8 cellular contexts compared by ENCODE assay signal in genomic region chr12:106304001-106304421, GRCh38. TPM values are rescaled to one million over a fixed set of nuclear protein-coding genes. Genes with fewer than 3 reads are reported as not detected.
DNase-seq lines count a peak whose midpoint lies in the region; ATAC-seq and TF ChIP-seq lines count a peak whose summit lies in the region.

No MANE protein-coding gene starts in this region.

- WGBS in heart right ventricle, 2 donors: 14 to 17% methylated on average over 5 of the region's 5 CpGs

- no peak for ATAC-seq in heart right ventricle
- no peak for ATAC-seq in left cardiac atrium
- ATAC-seq in HG03097 (IDR thresholded peaks at IDR 0.05; ENCODE audit: low FRiP score, unreplicated experiment): no peak

- H3K9ac ChIP-seq in mucosa of rectum (ENCODE audit: low read depth in 1 of 2, low read length in 2 of 2): no peak overlapping the region

- no peaks in the 10 kb centered on the region for H3K27me3 Mint-ChIP-seq in type B pancreatic cell

- H3K4me1 Mint-ChIP-seq in type B pancreatic cell (ENCODE audit: unreplicated experiment): peaks cover 24% of the 10 kb centered on the region

- TF ChIP-seq CTCF in heart right ventricle (IDR thresholded peaks at IDR 0.05) (no peak), astrocyte of the cerebellum (IDR thresholded peaks at IDR 0.05; ENCODE audit: low read depth, low read length, missing control alignments) (no peak), type B pancreatic cell (conservative IDR thresholded peaks at IDR 0.05) (no peak)

- peaks cover 3% of the 10 kb centered on the region for H3K36me3 Mint-ChIP-seq in type B pancreatic cell

- in situ Hi-C loops in astrocyte of the cerebellum (cut with HindIII; ENCODE audit: low sequenced_read_pairs) (no loop called here), ACHN (cut with HindIII; ENCODE audit: low pct_ligation_motif_present, low pct_unique_long_range_greater_than_20kb, low sequenced_read_pairs) (no loop called here)

- intact Hi-C loops in heart right ventricle (cut with DNase I) (loop anchor here in 8 of 10 donors (5.0 to 10.0 kb wide), 4 partner anchors 38 to 59 kb away; partner anchors contain the start of genes CKAP4 (in 7 of the 8) and POLR3B (in 1 of the 8)), left cardiac atrium (cut with DNase I) (loop anchor here in 1 of 2 donors (5.0 kb wide), 1 partner anchor 57 kb away; the partner anchor contains the start of gene CKAP4)

- H3K9me3 Mint-ChIP-seq in type B pancreatic cell: no peaks in the 10 kb centered on the region

- H3K4me1 ChIP-seq in heart right ventricle: peaks cover 7 to 88% (median 80%) of the 10 kb centered on the region in 9 donors
- peaks cover 34 to 60% of the 10 kb centered on the region in 2 donors for H3K4me1 ChIP-seq in mucosa of rectum (ENCODE audit: control insufficient read depth in 2 of 2, insufficient read depth in 2 of 2, low read length in 2 of 2)

- DNase-seq in heart right ventricle (no peak), left cardiac atrium (no peak), astrocyte of the cerebellum (ENCODE audit: low read depth) (no peak), type B pancreatic cell (ENCODE audit: extremely low spot score, unreplicated experiment) (no peak), ACHN (no peak), SKM-1 treated with dmso at 0.1 percent for 144 hours (lab: John Stamatoyannopoulos, UW; ENCODE audit: unreplicated experiment) (no peak)

- H3K27me3 ChIP-seq in heart right ventricle (no peaks in the 10 kb centered on the region), mucosa of rectum (ENCODE audit: control insufficient read depth in 2 of 2, insufficient read depth in 2 of 2, low read length in 2 of 2) (no peaks in the 10 kb centered on the region)

- peak overlapping the region; percentile 88 for H3K27ac Mint-ChIP-seq in type B pancreatic cell

- peaks cover 0 to 25% (median 0%) of the 10 kb centered on the region in 9 donors for H3K36me3 ChIP-seq in heart right ventricle
- peaks cover 0 to 3% of the 10 kb centered on the region in 2 donors for H3K36me3 ChIP-seq in mucosa of rectum (ENCODE audit: control insufficient read depth in 2 of 2, insufficient read depth in 2 of 2, low read length in 2 of 2)

- no peaks in the 10 kb centered on the region for H3K9me3 ChIP-seq in heart right ventricle
- no peaks in the 10 kb centered on the region for H3K9me3 ChIP-seq in mucosa of rectum (ENCODE audit: control insufficient read depth in 2 of 2, low read length in 2 of 2)

- peak overlapping the region; percentile 56 to 96 (median 84) for H3K4me3 ChIP-seq in heart right ventricle
- peak overlapping the region; percentile 95 for H3K4me3 ChIP-seq in astrocyte of the cerebellum (ENCODE audit: low read depth, low read length)
- H3K4me3 ChIP-seq in mucosa of rectum (ENCODE audit: low read length in 2 of 2): peak overlapping the region; percentile 93 to 96

- peak overlapping the region; percentile 96 for H3K4me3 Mint-ChIP-seq in type B pancreatic cell

- H3K27ac ChIP-seq in heart right ventricle (peak overlapping the region; percentile 88 to 98 (median 98)), mucosa of rectum (ENCODE audit: low read depth in 2 of 2, low read length in 2 of 2) (peak overlapping the region in 1 of 2 donors; percentile 99)

RNA-seq across cellular contexts. Expression of gene TCP11L2, which starts 1.5 kb away (rescaled TPM):
- total RNA-seq in heart right ventricle (100 to 1,000 TPM in 9 of 10 donors, 10 to 100 TPM in 1; 77.6 to 168 (median 120) TPM), left cardiac atrium (10 to 100 TPM; 41.5 to 52.5 TPM), type B pancreatic cell (ENCODE audit: low replicate concordance) (12.3 and 21.8 TPM in 2 replicates)
- polyA plus RNA-seq in heart right ventricle: 10 to 100 TPM in 1 of 2 donors, 1 to 10 TPM in 1; 4.9 to 15.4 TPM

RNA-seq across cellular contexts. Expression of gene POLR3B, which starts 53.5 kb away (rescaled TPM):
- 10 to 100 TPM in 4 of 10 donors, 1 to 10 TPM in 6; 7.4 to 12.0 (median 9.6) TPM for total RNA-seq in heart right ventricle
- 1 to 10 TPM; 2.0 to 5.0 TPM for polyA plus RNA-seq in heart right ventricle
- total RNA-seq in left cardiac atrium: 1 to 10 TPM; 6.6 to 7.5 TPM
- 13.6 and 14.5 TPM in 2 replicates for total RNA-seq in type B pancreatic cell (ENCODE audit: low replicate concordance)

RNA-seq across cellular contexts. Expression of gene CKAP4, which starts 56.2 kb away (rescaled TPM):
- 10 to 100 TPM; 38.5 to 63.2 (median 47.9) TPM for total RNA-seq in heart right ventricle
- 10 to 100 TPM; 12.9 to 40.1 TPM for polyA plus RNA-seq in heart right ventricle
- 10 to 100 TPM; 36.2 to 56.4 TPM for total RNA-seq in left cardiac atrium
- 90.5 and 95.9 TPM in 2 replicates for total RNA-seq in type B pancreatic cell (ENCODE audit: low replicate concordance)
